24 cellular contexts compared by ENCODE assay signal in genomic region chr17:79515110-79515509, GRCh38.
DNase-seq lines count a peak whose midpoint lies in the region; ATAC-seq, FAIRE-seq and TF ChIP-seq lines count a peak whose summit lies in the region.
"Had no signal": no experiment of that assay in that cellular context is flagged by ENCODE, and none has a peak within 500 bp of the region (broad histone marks: within the 10 kb centered on the region; RNA-seq: fewer than 3 reads in every experiment).

No MANE protein-coding gene starts in this region.

- no peak for TF ChIP-seq CTCF in brain (conservative IDR thresholded peaks at IDR 0.05)

- no CpG with 5 or more reads among the region's 7 CpGs for WGBS in neuronal stem cell (ENCODE audit: extremely low coverage in 2 of 2, insufficient read length in 2 of 2, insufficient replicate concordance in 1 of 2), 2 donors

- peak overlapping the region; percentile 22 for H2AK5ac ChIP-seq in neuronal stem cell (ENCODE audit: low read depth, low read length)

- H3K4me3 Mint-ChIP-seq in brain: no peak overlapping the region
- H3K4me3 Mint-ChIP-seq in naive thymus-derived CD8-positive, alpha-beta T cell: no peak overlapping the region
- H3K4me3 Mint-ChIP-seq: CD4-positive, CD25-positive, alpha-beta regulatory T cell; CD8-positive, alpha-beta memory T cell; GM23338; HFFc6; IgD-negative memory B cell had no signal

- no peaks in the 10 kb centered on the region for H3K36me3 Mint-ChIP-seq in brain
- no peaks in the 10 kb centered on the region for H3K36me3 Mint-ChIP-seq in naive thymus-derived CD8-positive, alpha-beta T cell
- H3K36me3 Mint-ChIP-seq: CD4-positive, CD25-positive, alpha-beta regulatory T cell had no signal

- H3K18ac ChIP-seq in neuronal stem cell (ENCODE audit: low read length): peak overlapping the region; percentile 50

- H2BK15ac ChIP-seq in neuronal stem cell (ENCODE audit: low read length): no peak overlapping the region

- H3K27ac ChIP-seq in BLaER1: peak overlapping the region; percentile 49
- no peak overlapping the region for H3K27ac ChIP-seq in neuronal stem cell (replicated peaks; ENCODE audit: low read length)

- no peak overlapping the region for H2AFZ ChIP-seq in neuronal stem cell (ENCODE audit: low read length)
- H2AFZ ChIP-seq: GM23338 had no signal

- no peak overlapping the region for H2BK12ac ChIP-seq in neuronal stem cell (ENCODE audit: low read length)

- no peak overlapping the region for H3K4me3 ChIP-seq in BLaER1
- no peak overlapping the region for H3K4me3 ChIP-seq in neuronal stem cell (ENCODE audit: low read length in 2 of 2)
- H3K4me3 ChIP-seq: GM23338 had no signal

- no peak overlapping the region for H4K8ac ChIP-seq in neuronal stem cell (ENCODE audit: low read depth, low read length)

- H3K4me1 ChIP-seq in BLaER1 (peaks cover 54% of the 10 kb centered on the region), neuronal stem cell (ENCODE audit: control insufficient read depth in 2 of 2, insufficient read depth in 1 of 2, low read depth in 1 of 2, low read length in 2 of 2) (peaks cover 0 to 14% of the 10 kb centered on the region in 2 donors)

- H2BK120ac ChIP-seq in neuronal stem cell (ENCODE audit: low read depth, low read length): peak overlapping the region; percentile 62

- FAIRE-seq in urothelium cell line (lab: Jason Lieb, UNC): peak; percentile 37
- FAIRE-seq: G401.6, GM12891, GM19239, HepG2 had no signal

- H3K9ac ChIP-seq in BLaER1 (no peak overlapping the region), neuronal stem cell (ENCODE audit: low read depth, low read length, poor library complexity) (no peak overlapping the region)

- POLR2A ChIA-PET in naive thymus-derived CD8-positive, alpha-beta T cell (lab: Charles Lee): no interaction called here

- no peak overlapping the region for H3K23ac ChIP-seq in neuronal stem cell (ENCODE audit: low read depth, low read length, poor library complexity)

- H4K91ac ChIP-seq in neuronal stem cell (ENCODE audit: low read depth, low read length, poor library complexity): no peak overlapping the region

- H3K36me3 ChIP-seq in BLaER1: peaks cover 6% of the 10 kb centered on the region; the same call in 1 of the 2 replicates
- H3K36me3 ChIP-seq in neuronal stem cell (replicated peaks in 1 of 2; ENCODE audit: control insufficient read depth in 2 of 2, insufficient read depth in 2 of 2, low read length in 2 of 2): no peaks in the 10 kb centered on the region

- DNase-seq in neuronal stem cell (ENCODE audit: low spot score): no peak
- DNase-seq in urothelium cell line (ENCODE audit: low spot score): no peak
- no peak for DNase-seq in NCI-H187 treated with DMSO at 0.1 percent for 48 hours (lab: John Stamatoyannopoulos, UW)
- no peak for DNase-seq in naive thymus-derived CD8-positive, alpha-beta T cell
- DNase-seq: 8988T; CD4-positive, CD25-positive, alpha-beta regulatory T cell; CD8-positive, alpha-beta memory T cell; COR-L47; DMS 273 treated with DMSO at 0.1 percent for 48 hours; DMS53; DND-41; EL; H7; HFFc6 had no signal

- no peak for ATAC-seq in GM21381 (IDR thresholded peaks at IDR 0.05; ENCODE audit: unreplicated experiment)
- ATAC-seq in naive thymus-derived CD8-positive, alpha-beta T cell: no peak
- ATAC-seq: GM23338, HCT116, HepG2 had no signal

- H3K14ac ChIP-seq in neuronal stem cell (ENCODE audit: low read length): no peak overlapping the region

- peaks cover 43% of the 10 kb centered on the region for H3K4me1 Mint-ChIP-seq in brain
- no peaks in the 10 kb centered on the region for H3K4me1 Mint-ChIP-seq in naive thymus-derived CD8-positive, alpha-beta T cell
- H3K4me1 Mint-ChIP-seq: CD4-positive, CD25-positive, alpha-beta regulatory T cell had no signal

- H3K4ac ChIP-seq in neuronal stem cell (ENCODE audit: low read length): no peak overlapping the region

- peaks cover 32% of the 10 kb centered on the region for H3K9me3 ChIP-seq in BLaER1
- peaks cover 0 to 6% of the 10 kb centered on the region in 2 donors for H3K9me3 ChIP-seq in neuronal stem cell (replicated peaks in 1 of 2; ENCODE audit: control insufficient read depth in 2 of 2, insufficient read depth in 1 of 2, low read depth in 1 of 2, low read length in 2 of 2)

- H3K9me3 Mint-ChIP-seq in brain: peaks cover 3 to 13% (median 6%) of the 10 kb centered on the region in 5 experiments
- H3K9me3 Mint-ChIP-seq in naive thymus-derived CD8-positive, alpha-beta T cell: peaks cover 0 to 5% (median 0%) of the 10 kb centered on the region in 9 donors
- H3K9me3 Mint-ChIP-seq: CD4-positive, CD25-positive, alpha-beta regulatory T cell had no signal

- H3K27me3 ChIP-seq in BLaER1 (0 out of 2 replicates have a peak, but pooled peaks cover 7% of the 10 kb centered on the region), neuronal stem cell (ENCODE audit: control insufficient read depth in 3 of 3, insufficient read depth in 3 of 3, low read depth in 1 of 3, low read length in 3 of 3) (peaks cover 0 to 23% (median 2%) of the 10 kb centered on the region in 3 experiments)

- H2BK5ac ChIP-seq in neuronal stem cell (ENCODE audit: low read length): peak overlapping the region; percentile 58

- no peaks in the 10 kb centered on the region for H4K20me1 ChIP-seq in BLaER1

- peaks cover 3% of the 10 kb centered on the region for H3K27me3 Mint-ChIP-seq in brain
- peaks cover 8 to 36% (median 28%) of the 10 kb centered on the region in 5 donors for H3K27me3 Mint-ChIP-seq in naive thymus-derived CD8-positive, alpha-beta T cell

- no peaks in the 10 kb centered on the region for H3K79me1 ChIP-seq in neuronal stem cell (ENCODE audit: low read depth, low read length)

- peak overlapping the region in 3 of 5 experiments; percentile 20 to 89 (median 70) for H3K27ac Mint-ChIP-seq in brain
- no peak overlapping the region for H3K27ac Mint-ChIP-seq in naive thymus-derived CD8-positive, alpha-beta T cell
- H3K27ac Mint-ChIP-seq: CD4-positive, CD25-positive, alpha-beta regulatory T cell; CD8-positive, alpha-beta memory T cell; HFFc6; IgD-negative memory B cell had no signal

- H3K4me2 ChIP-seq in BLaER1 (peak overlapping the region; percentile 81), neuronal stem cell (ENCODE audit: insufficient read depth, low read length, poor library complexity, severe bottlenecking) (no peak overlapping the region)
- H3K4me2 ChIP-seq: GM23338 had no signal

Comparison
In these comparisons a context has a peak if more than half of its experiments do, and no peak if none do; other contexts are left out.
1. H3K27ac Mint-ChIP-seq: peak in brain (3 of 5); none in naive thymus-derived CD8-positive, alpha-beta T cell (0 of 10).